Comparison of ENCODE assay signal across 11 cellular contexts in the genomic region with DNA sequence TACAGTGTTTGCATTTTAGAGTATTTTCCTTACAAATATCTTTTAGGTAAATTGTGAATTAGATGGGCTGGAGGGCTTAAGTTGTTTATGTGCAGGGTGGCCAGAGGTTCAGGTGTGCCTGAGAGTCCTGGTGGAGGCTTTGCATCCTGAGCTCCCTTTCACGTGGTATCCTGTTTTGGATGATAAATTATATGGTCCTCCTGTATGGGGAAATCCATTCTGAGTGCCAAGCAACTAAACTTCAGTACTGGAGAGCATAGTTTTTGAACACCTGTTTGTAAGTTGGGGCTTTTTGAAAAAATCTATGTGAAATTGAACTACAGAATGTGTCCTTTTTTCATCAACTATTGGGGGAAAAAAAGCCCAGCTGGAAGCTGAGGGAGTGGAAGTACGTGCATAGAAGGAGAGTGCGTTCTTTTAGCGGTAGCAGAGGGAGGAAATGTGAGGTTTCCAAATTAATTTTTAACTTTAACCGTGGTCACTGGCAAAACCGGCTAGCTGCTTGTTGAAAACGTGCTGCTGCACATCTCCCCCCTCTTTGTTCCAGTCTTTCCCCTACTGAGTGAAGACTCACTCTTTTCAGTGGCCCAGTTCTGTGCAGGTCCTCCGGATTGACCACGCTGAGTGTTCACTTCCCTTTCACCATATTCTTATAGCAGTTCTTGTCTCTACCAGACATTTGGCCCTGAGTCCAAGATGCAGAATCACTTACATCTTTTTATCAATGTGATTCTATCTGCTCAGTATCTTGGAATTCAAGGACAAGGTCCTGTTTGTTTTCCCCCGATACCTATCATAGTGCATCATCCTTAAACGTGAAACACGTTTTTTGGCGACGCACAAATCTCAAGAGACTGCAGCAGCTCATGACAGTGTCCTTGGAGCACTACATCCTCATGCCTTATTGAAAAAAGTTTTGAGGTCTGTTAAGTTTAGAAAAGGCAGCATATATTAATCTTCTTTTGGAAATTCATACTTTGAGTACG. TPM values are rescaled to one million over a fixed set of nuclear protein-coding genes. Genes with fewer than 3 reads are reported as not detected.
DNase-seq lines count a peak whose midpoint lies in the region; ATAC-seq and TF ChIP-seq lines count a peak whose summit lies in the region.
"Had no signal": no experiment of that assay in that cellular context is flagged by ENCODE, and none has a peak within 500 bp of the region (broad histone marks: within the 10 kb centered on the region; RNA-seq: fewer than 3 reads in every experiment).

No MANE protein-coding gene starts in this region.

- peaks cover 8% of the 10 kb centered on the region for H3K36me3 Mint-ChIP-seq in activated naive CD4-positive, alpha-beta T cell treated with anti-CD3 and anti-CD28 coated beads, Interleukin-2, amount 50 U/mL, for 24 hours
- H3K36me3 Mint-ChIP-seq in chondrocyte (ENCODE audit: low read depth), result peaks cover 25% of the 10 kb centered on the region

- H3K9me3 Mint-ChIP-seq in activated naive CD4-positive, alpha-beta T cell treated with anti-CD3 and anti-CD28 coated beads, Interleukin-2, amount 50 U/mL, for 24 hours, result no peaks in the 10 kb centered on the region
- H3K9me3 Mint-ChIP-seq in chondrocyte (ENCODE audit: low read depth), result no peaks in the 10 kb centered on the region

- peaks cover 57% of the 10 kb centered on the region for H3K4me1 Mint-ChIP-seq in activated naive CD4-positive, alpha-beta T cell treated with anti-CD3 and anti-CD28 coated beads, Interleukin-2, amount 50 U/mL, for 24 hours
- peaks cover 26% of the 10 kb centered on the region for H3K4me1 Mint-ChIP-seq in chondrocyte (ENCODE audit: low read depth)

- TF ChIP-seq CTCF in chondrocyte (IDR thresholded peaks at IDR 0.05), result no peak
- no peak for TF ChIP-seq CTCF in GM13977 (IDR thresholded peaks at IDR 0.05; ENCODE audit: extremely low read depth, insufficient read depth, missing control alignments)

- DNase-seq in activated naive CD4-positive, alpha-beta T cell treated with anti-CD3 and anti-CD28 coated beads, Interleukin-2, amount 50 U/mL, for 16 hours, result no peak
- DNase-seq in chondrocyte (ENCODE audit: low spot score) (no peak), ureter (ENCODE audit: low spot score) (peak; percentile 53), NOMO-1 (lab: John Stamatoyannopoulos, UW; ENCODE audit: unreplicated experiment in 2 of 2) (no peak), GM13977 (ENCODE audit: low spot score) (no peak), NCI-H1436 treated with DMSO at 0.1 percent for 48 hours (lab: John Stamatoyannopoulos, UW) (no peak)
- DNase-seq: AML-193, brain microvascular endothelial cell had no signal

- in situ Hi-C loops in GM13977 (cut with MboI; ENCODE audit: low pct_unique_long_range_greater_than_20kb, low sequenced_read_pairs, unreplicated experiment), result loop anchor here (25.0 kb wide), 1 partner anchor 94 kb away; no protein-coding TSS in a partner anchor

- no peaks in the 10 kb centered on the region for H3K27me3 Mint-ChIP-seq in activated naive CD4-positive, alpha-beta T cell treated with anti-CD3 and anti-CD28 coated beads, Interleukin-2, amount 50 U/mL, for 24 hours
- H3K27me3 Mint-ChIP-seq in chondrocyte (ENCODE audit: low read depth), result no peaks in the 10 kb centered on the region

- H3K4me3 Mint-ChIP-seq in activated naive CD4-positive, alpha-beta T cell treated with anti-CD3 and anti-CD28 coated beads, Interleukin-2, amount 50 U/mL, for 24 hours, result no peak overlapping the region
- H3K4me3 Mint-ChIP-seq in chondrocyte (ENCODE audit: unreplicated experiment), result no peak overlapping the region

- H3K27ac Mint-ChIP-seq in activated naive CD4-positive, alpha-beta T cell treated with anti-CD3 and anti-CD28 coated beads, Interleukin-2, amount 50 U/mL, for 24 hours, result peak overlapping the region; percentile 55
- H3K27ac Mint-ChIP-seq in chondrocyte (ENCODE audit: unreplicated experiment), result peak overlapping the region; percentile 60

- peak; percentile 62 for ATAC-seq in HG03108 (IDR thresholded peaks at IDR 0.05; ENCODE audit: unreplicated experiment)
- ATAC-seq: sciatic nerve had no signal

RNA-seq across cellular contexts. Expression of gene CNOT11, which starts 15.3 kb away (rescaled TPM):
- total RNA-seq in chondrocyte (28.5 to 37.4 TPM (median 31.3 TPM) in 3 replicates), ureter (71.3 TPM)

RNA-seq across cellular contexts. Expression of gene RNF149, which starts 40.5 kb away (rescaled TPM):
- total RNA-seq in chondrocyte (26.2 to 28.3 TPM (median 26.8 TPM) in 3 replicates), ureter (97.3 TPM)
